ENCODE assay signal across 11 cellular contexts in the genomic region with DNA sequence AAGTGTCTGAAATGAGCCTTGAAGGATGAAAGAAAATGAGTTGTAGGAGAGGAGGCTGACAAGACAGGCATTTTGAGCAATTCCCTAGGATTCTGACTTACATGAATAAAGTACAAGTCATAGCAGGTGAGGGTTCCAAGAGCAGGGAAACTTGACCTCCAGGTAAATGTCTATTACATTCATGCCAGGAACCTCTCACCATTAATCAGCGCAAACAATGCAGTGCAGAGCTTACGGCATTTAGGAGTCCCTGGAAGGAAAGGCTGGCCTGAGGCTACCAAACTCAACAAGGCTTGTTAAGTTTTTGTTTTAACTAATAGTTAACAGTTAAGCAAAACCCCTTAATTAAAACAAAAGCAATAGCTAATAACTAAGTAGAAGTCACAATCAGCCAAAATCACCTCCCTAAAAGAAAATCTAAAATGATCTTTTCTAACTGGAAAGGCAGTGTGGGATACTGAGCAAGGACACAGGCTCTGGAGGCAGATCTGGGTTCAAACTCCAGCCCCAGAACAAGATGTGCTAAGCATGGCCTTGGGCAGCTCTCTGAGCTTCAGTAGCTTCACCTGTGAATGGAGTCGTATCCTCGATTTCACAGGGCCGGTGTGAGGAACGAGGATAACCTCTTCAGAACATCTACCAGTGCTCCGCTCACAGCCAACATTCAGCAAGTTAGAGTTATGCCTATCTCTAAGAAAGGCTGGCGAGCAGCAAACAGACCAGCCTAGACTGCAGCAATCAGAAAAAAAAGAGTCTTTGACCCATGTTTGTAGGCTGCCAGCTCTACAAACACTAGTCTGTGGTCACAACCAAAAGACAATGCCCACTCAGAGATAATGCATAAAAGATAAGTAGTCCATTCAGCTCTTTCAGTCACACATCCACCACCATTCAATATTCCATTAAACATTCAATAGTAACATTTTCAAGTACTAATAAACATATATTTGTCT. TPM values are rescaled to one million over a fixed set of nuclear protein-coding genes. Genes with fewer than 3 reads are reported as not detected.
DNase-seq lines count a peak whose midpoint lies in the region; ATAC-seq and TF ChIP-seq lines count a peak whose summit lies in the region.
"Had no signal": no experiment of that assay in that cellular context is flagged by ENCODE, and none has a peak within 500 bp of the region (broad histone marks: within the 10 kb centered on the region; RNA-seq: fewer than 3 reads in every experiment).

No MANE protein-coding gene starts in this region.

- H3K4me3 ChIP-seq in Panc1 (ENCODE audit: low read depth in 2 of 2, low read length in 2 of 2) (no peak overlapping the region), heart right ventricle (no peak overlapping the region), skeletal muscle tissue (ENCODE audit: low read length in 3 of 3) (peak overlapping the region in 1 of 3 donors; percentile 37)

- TF ChIP-seq CTCF in Panc1 (IDR thresholded peaks at IDR 0.05) (no peak), heart right ventricle (IDR thresholded peaks at IDR 0.05) (no peak)

- H3K4me1 Mint-ChIP-seq in T-helper 2 cell treated with Interferon-gamma antibody and Interleukin-4, amounts not matched to agents 5 μg/mL and 100 μg/mL, for 36 hours (ENCODE audit: low read depth): peaks cover 41% of the 10 kb centered on the region

- ATAC-seq in Panc1 (peak; percentile 58), heart right ventricle (peak in 4 of 8 donors; percentile 22 to 48 (median 30)), HG02840 (IDR thresholded peaks at IDR 0.05; ENCODE audit: low FRiP score, unreplicated experiment) (no peak)

- peak overlapping the region in 1 of 3 donors; percentile 36 for H3K9ac ChIP-seq in skeletal muscle tissue (ENCODE audit: low read depth in 1 of 3, low read length in 3 of 3)

- H3K4me3 Mint-ChIP-seq in T-helper 2 cell treated with Interferon-gamma antibody and Interleukin-4, amounts not matched to agents 5 μg/mL and 100 μg/mL, for 36 hours: no peak overlapping the region

- H3K36me3 Mint-ChIP-seq in T-helper 2 cell treated with Interferon-gamma antibody and Interleukin-4, amounts not matched to agents 5 μg/mL and 100 μg/mL, for 36 hours (ENCODE audit: low read depth): peaks cover 34% of the 10 kb centered on the region

- H3K27me3 ChIP-seq in Panc1 (ENCODE audit: control insufficient read depth, insufficient read depth, low read length) (no peaks in the 10 kb centered on the region), heart right ventricle (no peaks in the 10 kb centered on the region), skeletal muscle tissue (ENCODE audit: control insufficient read depth in 3 of 3, insufficient read depth in 3 of 3, low read length in 3 of 3) (no peaks in the 10 kb centered on the region)

- DNase-seq in T-helper 2 cell treated with Interferon-gamma antibody and Interleukin-4, amounts not matched to agents 5 μg/mL and 100 μg/mL, for 36 hours (ENCODE audit: low spot score): no peak
- DNase-seq in T-helper 2 cell (no peak), Panc1 (ENCODE audit: low read depth, low spot score) (no peak), heart right ventricle (no peak), SW480 (ENCODE audit: low spot score) (no peak), G401 (ENCODE audit: low spot score) (no peak)
- DNase-seq: activated CD4-positive, alpha-beta T cell treated with anti-CD3 and anti-CD28 coated beads, Interleukin-2, amount 50 U/mL, for 4 hours; AML-193; NCI-H2227 treated with DMSO at 0.1 percent for 48 hours had no signal

- H3K36me3 ChIP-seq in Panc1 (ENCODE audit: control insufficient read depth, insufficient read depth, low read length) (no peaks in the 10 kb centered on the region), heart right ventricle (no peaks in the 10 kb centered on the region), skeletal muscle tissue (ENCODE audit: control insufficient read depth in 3 of 3, insufficient read depth in 3 of 3, low read length in 3 of 3) (no peaks in the 10 kb centered on the region)

- in situ Hi-C loops in Panc1 (cut with HindIII; ENCODE audit: low pct_unique_long_range_greater_than_20kb, low sequenced_read_pairs): no loop called here
- in situ Hi-C loops in G401 (cut with HindIII; ENCODE audit: low sequenced_read_pairs): no loop called here

- CTCF ChIA-PET in Panc1 (lab: Charles Lee): interaction anchor here (0.7 kb wide), 1 partner anchor 116 kb away, joined by 6 read pairs; the partner anchor contains the start of gene ARPC3

- BruUV-seq in Panc1 (replicated peaks; lab: Mats Ljungman, UMichigan): no TSS peak

- H3K9me3 Mint-ChIP-seq in T-helper 2 cell treated with Interferon-gamma antibody and Interleukin-4, amounts not matched to agents 5 μg/mL and 100 μg/mL, for 36 hours: peaks cover 12% of the 10 kb centered on the region

- H3K27ac ChIP-seq in Panc1 (ENCODE audit: low read length): peak overlapping the region; percentile 30; the same call in 1 of the 2 replicates
- peak overlapping the region in 9 of 10 donors; percentile 7 to 77 (median 57) for H3K27ac ChIP-seq in heart right ventricle
- peak overlapping the region; percentile 1 for H3K27ac ChIP-seq in skeletal muscle tissue (ENCODE audit: low read depth, low read length)

- POLR2A ChIA-PET in Panc1 (lab: Charles Lee): no interaction called here

- H3K9me3 ChIP-seq in Panc1 (ENCODE audit: control insufficient read depth, insufficient read depth, low read depth, low read length) (peaks cover 3% of the 10 kb centered on the region; the same call in 1 of the 2 replicates), heart right ventricle (peaks cover 0 to 15% (median 0%) of the 10 kb centered on the region in 11 donors), skeletal muscle tissue (ENCODE audit: control insufficient read depth in 3 of 3, low read length in 3 of 3) (no peaks in the 10 kb centered on the region)

- intact Hi-C loops in Panc1 (cut with micrococcal nuclease; ENCODE audit: unreplicated experiment): no loop called here
- intact Hi-C loops in heart right ventricle (cut with DNase I): no loop called here

- peak overlapping the region; percentile 64 for H3K27ac Mint-ChIP-seq in T-helper 2 cell treated with Interferon-gamma antibody and Interleukin-4, amounts not matched to agents 5 μg/mL and 100 μg/mL, for 36 hours

- WGBS in heart right ventricle, 2 donors: 58 to 64% methylated on average over 8 of the region's 8 CpGs

- H3K4me1 ChIP-seq in Panc1 (ENCODE audit: control insufficient read depth, insufficient read depth, low read length): peaks cover 19% of the 10 kb centered on the region; the same call in 1 of the 2 replicates
- peaks cover 4 to 67% (median 56%) of the 10 kb centered on the region in 9 donors for H3K4me1 ChIP-seq in heart right ventricle
- H3K4me1 ChIP-seq in skeletal muscle tissue (ENCODE audit: control insufficient read depth in 3 of 3, insufficient read depth in 3 of 3, low read length in 3 of 3): peaks cover 41 to 46% (median 45%) of the 10 kb centered on the region in 3 donors

- H3K27me3 Mint-ChIP-seq in T-helper 2 cell treated with Interferon-gamma antibody and Interleukin-4, amounts not matched to agents 5 μg/mL and 100 μg/mL, for 36 hours (ENCODE audit: low read depth): no peaks in the 10 kb centered on the region

RNA-seq across cellular contexts. Expression of gene PPTC7, which starts 16.9 kb away (rescaled TPM):
- total RNA-seq in Panc1 (2021; ENCODE audit: unreplicated experiment) (18.4 TPM), heart right ventricle (100 to 1,000 TPM in 1 of 10 donors, 10 to 100 TPM in 9; 66.0 to 162 (median 79.4) TPM), skeletal muscle tissue (6.3 TPM)
- 8.0 TPM for polyA plus RNA-seq in Panc1 (2012; ENCODE audit: insufficient read length)
- 10 to 100 TPM; 18.9 to 20.4 TPM for polyA plus RNA-seq in heart right ventricle
- 11.7 and 15.3 TPM in 2 replicates for total RNA-seq in G401 (2014; rRNA removed; shearing (Covaris generic))

RNA-seq across cellular contexts. Expression of gene TCTN1, which starts 47.7 kb away (rescaled TPM):
- total RNA-seq in Panc1 (2021; ENCODE audit: unreplicated experiment): 28.5 TPM
- polyA plus RNA-seq in Panc1 (2012; ENCODE audit: insufficient read length): 22.4 TPM
- 10 to 100 TPM; 14.2 to 31.9 (median 25.2) TPM for total RNA-seq in heart right ventricle
- 10 to 100 TPM; 16.2 to 49.6 TPM for polyA plus RNA-seq in heart right ventricle
- total RNA-seq in skeletal muscle tissue: 14.1 TPM
- total RNA-seq in G401 (2014; rRNA removed; shearing (Covaris generic)): 24.8 and 28.4 TPM in 2 replicates

Comparison
In these comparisons a context has a peak if more than half of its experiments do, and no peak if none do; other contexts are left out.
1. H3K27ac ChIP-seq: peak in every context shown above with its lines; median percentile 57 in heart right ventricle; 30 in Panc1; 1 in skeletal muscle tissue.